11 cellular contexts compared by ENCODE assay signal in the genomic region with DNA sequence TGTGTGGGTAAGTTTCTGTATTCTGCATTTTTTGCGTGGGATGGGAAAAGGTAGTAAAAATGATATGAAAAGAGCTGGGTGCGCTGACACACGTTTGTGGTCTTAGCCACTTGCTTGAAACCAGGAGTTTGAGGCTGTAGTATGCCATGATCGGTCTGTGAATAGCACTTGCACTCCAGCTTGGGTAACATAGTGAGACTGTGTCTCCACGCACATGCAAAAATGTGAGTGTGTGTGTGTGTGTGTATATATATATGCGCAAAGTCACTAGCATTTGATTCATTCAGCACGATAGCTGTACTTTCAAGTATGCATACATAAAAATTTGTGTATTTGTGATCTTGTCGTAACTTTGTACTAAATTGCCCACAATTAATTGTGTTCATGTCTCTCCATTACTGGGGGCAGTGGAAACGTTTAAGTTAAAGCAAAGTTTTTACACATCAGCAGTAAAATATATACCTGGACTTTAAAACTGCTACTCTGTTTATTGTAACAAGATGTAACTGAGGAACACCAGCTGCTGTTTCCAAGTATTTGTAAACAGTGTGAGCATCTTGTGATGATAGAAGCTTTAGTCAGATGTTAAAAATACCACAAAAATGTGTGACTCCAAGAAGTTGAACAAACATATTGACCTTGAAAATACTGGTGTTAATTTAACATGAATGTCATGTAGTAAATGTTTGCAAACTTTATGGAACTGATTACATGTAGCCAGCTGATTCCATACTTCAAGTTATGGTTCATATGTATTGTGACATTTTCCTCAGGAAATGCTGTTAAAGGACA. TPM values are rescaled to one million over a fixed set of nuclear protein-coding genes. Genes with fewer than 3 reads are reported as not detected.
A peak's percentile ranks its signal among the peaks of the same experiment; 100 is the strongest.
DNase-seq lines count a peak whose midpoint lies in the region; ATAC-seq, FAIRE-seq and TF ChIP-seq lines count a peak whose summit lies in the region.
"Had no signal": no experiment of that assay in that cellular context is flagged by ENCODE, and none has a peak within 500 bp of the region (broad histone marks: within the 10 kb centered on the region; RNA-seq: fewer than 3 reads in every experiment).

No MANE protein-coding gene starts in this region.

- H3K9ac ChIP-seq in SK-N-SH, result no peak overlapping the region
- no peak overlapping the region for H3K9ac ChIP-seq in kidney (ENCODE audit: low read length in 2 of 2)

- H3K4me3 ChIP-seq in SK-N-SH (ENCODE audit: low read depth in 2 of 2, low read length in 1 of 2) (no peak overlapping the region), psoas muscle (peak overlapping the region; percentile 40), kidney (ENCODE audit: low read length in 2 of 2) (no peak overlapping the region)
- H3K4me3 ChIP-seq: mucosa of descending colon had no signal

- H3K36me3 ChIP-seq in SK-N-SH (replicated peaks in 1 of 2; ENCODE audit: control insufficient read depth in 1 of 2, insufficient read depth in 2 of 2, low read length in 1 of 2) (no peaks in the 10 kb centered on the region), psoas muscle (ENCODE audit: insufficient read depth in 1 of 2, low read depth in 1 of 2) (no peaks in the 10 kb centered on the region), kidney (ENCODE audit: control insufficient read depth in 1 of 2, insufficient read depth in 2 of 2, low read length in 2 of 2) (no peaks in the 10 kb centered on the region)

- ATAC-seq in psoas muscle (peak; percentile 68 to 83 (median 79)), GM18873 (IDR thresholded peaks at IDR 0.05; ENCODE audit: low FRiP score, unreplicated experiment) (no peak), HG03280 (IDR thresholded peaks at IDR 0.05; ENCODE audit: unreplicated experiment) (no peak)
- ATAC-seq: mucosa of descending colon had no signal

- peaks cover 0 to 8% of the 10 kb centered on the region in 2 experiments for H3K4me1 ChIP-seq in SK-N-SH (ENCODE audit: control insufficient read depth in 1 of 2, insufficient read depth in 2 of 2, low read depth in 1 of 2, low read length in 1 of 2)
- peaks cover 93% of the 10 kb centered on the region for H3K4me1 ChIP-seq in psoas muscle
- H3K4me1 ChIP-seq in kidney (ENCODE audit: control insufficient read depth in 1 of 2, insufficient read depth in 1 of 2, low read depth in 1 of 2, low read length in 2 of 2), result peaks cover 5 to 11% of the 10 kb centered on the region in 2 donors

- WGBS in SK-N-SH (ENCODE audit: low lambda C conversion rate), result 91% methylated on average over 9 of the region's 9 CpGs
- 58 to 75% (median 59%) methylated on average over 9 of the region's 9 CpGs for WGBS in psoas muscle, 3 donors

- H3K27me3 ChIP-seq in SK-N-SH (ENCODE audit: insufficient read depth) (no peaks in the 10 kb centered on the region), psoas muscle (ENCODE audit: insufficient read depth in 3 of 3, low read length in 2 of 3) (no peaks in the 10 kb centered on the region)

- DNase-seq in GM03348 (ENCODE audit: low spot score) (peak; percentile 63), SK-N-SH (no peak), fibroblast of peridontal ligament (ENCODE audit: extremely low read depth) (peak; percentile 89), psoas muscle (no peak), NCI-H2107 treated with DMSO at 0.1 percent for 48 hours (lab: John Stamatoyannopoulos, UW; ENCODE audit: unreplicated experiment) (no peak), kidney (no peak)
- DNase-seq: activated CD4-positive, alpha-beta T cell treated with anti-CD3 and anti-CD28 coated beads, Interleukin-2, amount 50 U/mL, for 1 hour; mucosa of descending colon; NCI-H69 had no signal

- H3K27ac ChIP-seq in SK-N-SH (ENCODE audit: low read depth in 2 of 2, low read length in 1 of 2), result peak overlapping the region in 1 of 2 experiments; percentile 22; a peak in 1 of 4 replicates
- peak overlapping the region; percentile 86 for H3K27ac ChIP-seq in psoas muscle
- H3K27ac ChIP-seq in kidney (ENCODE audit: low read depth in 2 of 2, low read length in 2 of 2), result no peak overlapping the region

- CTCF ChIA-PET in SK-N-SH (lab: Yijun Ruan, JAX), result interaction anchor here (1.1 to 1.2 kb wide), 3 partner anchors 9 to 49 kb away, joined by 3 read pairs; no protein-coding TSS in a partner anchor

- peaks cover 90% of the 10 kb centered on the region for H4K20me1 ChIP-seq in SK-N-SH (ENCODE audit: insufficient read depth)

- no peak for TF ChIP-seq EP300 in SK-N-SH (IDR thresholded peaks at IDR 0.05; ENCODE audit: borderline replicate concordance in 1 of 2, low read depth in 1 of 2, low read length in 1 of 2)

- H3K79me2 ChIP-seq in SK-N-SH (ENCODE audit: insufficient read depth), result peaks cover 100% of the 10 kb centered on the region

- H3F3A ChIP-seq in SK-N-SH (replicated peaks; ENCODE audit: insufficient read depth), result no peaks in the 10 kb centered on the region

- no peaks in the 10 kb centered on the region for H3K9me2 ChIP-seq in SK-N-SH

- H2AFZ ChIP-seq in SK-N-SH (ENCODE audit: low read depth), result no peak overlapping the region

- intact Hi-C loops in psoas muscle (cut with DNase I), result no loop called here
- intact Hi-C loops in kidney (cut with DNase I), result no loop called here

- H3K9me3 ChIP-seq in SK-N-SH (no peaks in the 10 kb centered on the region), psoas muscle (no peaks in the 10 kb centered on the region), kidney (ENCODE audit: control insufficient read depth in 1 of 2, low read length in 2 of 2) (no peaks in the 10 kb centered on the region)
- H3K9me3 ChIP-seq: mucosa of descending colon had no signal

- no peak for TF ChIP-seq CTCF in SK-N-SH (IDR thresholded peaks at IDR 0.05)
- TF ChIP-seq CTCF in psoas muscle (IDR thresholded peaks at IDR 0.05), result no peak
- TF ChIP-seq CTCF in kidney (IDR thresholded peaks at IDR 0.05; ENCODE audit: borderline replicate concordance, extremely low read depth, insufficient read depth), result no peak

- POLR2A ChIA-PET in SK-N-SH (lab: Yijun Ruan, JAX), result no interaction called here

- FAIRE-seq in kidney (lab: Jason Lieb, UNC), result no peak

- no peak overlapping the region for H3K4me2 ChIP-seq in SK-N-SH

- no peak for TF ChIP-seq RAD21 in SK-N-SH (IDR thresholded peaks at IDR 0.05; ENCODE audit: low read length)

TF ChIP-seq in SK-N-SH, 30 proteins besides CTCF, POLR2A, EP300 and RAD21:
- TF ChIP-seq TAF1 (IDR thresholded peaks at IDR 0.05; ENCODE audit: borderline replicate concordance, low read depth, low read length) (no peak), MEF2A (IDR thresholded peaks at IDR 0.05; ENCODE audit: borderline replicate concordance, low read depth) (peak; percentile 13; the same call in 1 of the 2 replicates), TCF12 (IDR thresholded peaks at IDR 0.05) (peak; percentile 21; the same call in 1 of the 2 replicates)
TF ChIP-seq in SK-N-SH: peak in this region for 2.

RNA-seq across cellular contexts. Expression of a gene that starts 1.6 kb away (rescaled TPM):
- polyA plus RNA-seq in SK-N-SH (2012; rRNA removed) (6.2 and 8.1 TPM in 2 replicates), psoas muscle (100 to 1,000 TPM in 1 of 3 donors, 10 to 100 TPM in 2; 20.9 to 115 (median 57.3) TPM), kidney (ENCODE audit: insufficient read depth, low read depth, low replicate concordance) (8.9 TPM)
- 8.8 and 9.4 TPM in 2 replicates for polyA plus RNA-seq in SK-N-SH (2012; cell fraction: cytosol; rRNA removed)
- polyA plus RNA-seq in SK-N-SH (2012; cell fraction: nucleus; rRNA removed), result 4.9 and 8.8 TPM in 2 replicates
- total RNA-seq in psoas muscle (10 to 100 TPM; 25.7 to 81.4 (median 53.1) TPM), kidney (17.5 TPM)

Comparison
In these comparisons a context has a peak if more than half of its experiments do, and no peak if none do; other contexts are left out.
1. DNase-seq: peak in GM03348 (single experiment) and fibroblast of peridontal ligament (single experiment); none in SK-N-SH (single experiment), psoas muscle (0 of 2), NCI-H2107 treated with DMSO at 0.1 percent for 48 hours (single experiment) and kidney (single experiment).
2. ATAC-seq: peak in psoas muscle (4 of 4); none in GM18873 (single experiment) and HG03280 (single experiment).